In the genomic region with DNA sequence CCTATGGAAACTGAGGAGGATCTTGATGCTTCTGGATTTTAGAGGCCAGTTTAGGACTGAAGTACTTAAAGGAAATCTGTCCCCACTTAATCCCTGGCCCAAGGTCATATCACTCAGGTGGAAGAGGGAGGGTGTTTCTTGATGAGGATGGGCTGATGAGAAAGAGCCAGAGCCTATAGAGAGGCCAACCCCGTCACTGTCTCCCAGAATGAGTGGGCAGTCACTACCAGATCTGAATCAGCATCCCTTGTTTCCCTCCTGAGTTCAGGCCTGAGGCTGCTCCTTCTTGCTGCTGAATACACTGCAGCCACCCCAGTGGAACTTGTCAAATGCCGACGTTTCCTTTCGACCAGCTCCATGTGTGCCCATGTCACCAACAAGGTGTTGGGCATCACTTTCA, we compare ENCODE assay signal across 32 cellular contexts. TPM values are rescaled to one million over a fixed set of nuclear protein-coding genes. Genes with fewer than 3 reads are reported as not detected.
DNase-seq lines count a peak whose midpoint lies in the region; ATAC-seq, FAIRE-seq and TF ChIP-seq lines count a peak whose summit lies in the region.
"Had no signal": no experiment of that assay in that cellular context is flagged by ENCODE, and none has a peak within 500 bp of the region (broad histone marks: within the 10 kb centered on the region; RNA-seq: fewer than 3 reads in every experiment).

No MANE protein-coding gene starts in this region.

- no peak for FAIRE-seq in HepG2 (lab: Jason Lieb, UNC)
- FAIRE-seq: GM18507, H54, RCC 7860 had no signal

- TF ChIP-seq POLR2A in HepG2 (IDR thresholded peaks at IDR 0.05; ENCODE audit: insufficient read depth in 1 of 2, low read depth in 2 of 2, low read length in 2 of 2) = no peak
- no peak for TF ChIP-seq POLR2A in right lobe of liver (IDR thresholded peaks at IDR 0.05)

- in situ Hi-C loops in HepG2 (cut with HindIII; ENCODE audit: extremely low pct_ligation_motif_present, low pct_unique_long_range_greater_than_20kb) = no loop called here

- ATAC-seq in activated CD4-positive, alpha-beta T cell treated with anti-CD3 and anti-CD28 coated beads for 36 hours = peak; percentile 96
- ATAC-seq in HepG2 (no peak), right lobe of liver (no peak), left lobe of liver (no peak)
- peak; percentile 83 for ATAC-seq in stimulated activated naive CD8-positive, alpha-beta T cell treated with anti-CD3 and anti-CD28 coated beads, Interleukin-15, amount 100 ng/mL, for 72 hours
- ATAC-seq: right cardiac atrium had no signal

- POLR2A ChIA-PET in activated CD4-positive, alpha-beta T cell treated with anti-CD3 and anti-CD28 coated beads for 36 hours (lab: Charles Lee) = no interaction called here
- POLR2A ChIA-PET in HepG2 (lab: Yijun Ruan, JAX) = no interaction called here

- no peak overlapping the region for H3K4me3 Mint-ChIP-seq in activated CD4-positive, alpha-beta T cell treated with anti-CD3 and anti-CD28 coated beads for 36 hours
- no peak overlapping the region for H3K4me3 Mint-ChIP-seq in stimulated activated naive CD8-positive, alpha-beta T cell treated with anti-CD3 and anti-CD28 coated beads, Interleukin-15, amount 100 ng/mL, for 72 hours
- H3K4me3 Mint-ChIP-seq: memory B cell, neural progenitor cell had no signal

- WGBS in HepG2 (ENCODE audit: low lambda C conversion rate) = 3% methylated on average over 4 of the region's 4 CpGs
- WGBS in right lobe of liver (ENCODE audit: insufficient coverage, low coverage, low lambda C conversion rate, missing lambda C conversion rate) = 57% methylated on average over 3 of the region's 4 CpGs

- H3K9me3 ChIP-seq in HepG2 (ENCODE audit: low read length) (0 out of 2 replicates have a peak, but pooled peaks cover 4% of the 10 kb centered on the region), right lobe of liver (no peaks in the 10 kb centered on the region)
- H3K9me3 ChIP-seq: thoracic aorta, uterus had no signal

- H3K4me1 ChIP-seq in HepG2 (ENCODE audit: insufficient read depth, low read length) (0 out of 2 replicates have a peak, but pooled peaks cover 14% of the 10 kb centered on the region), right lobe of liver (no peaks in the 10 kb centered on the region)
- H3K4me1 ChIP-seq: uterus had no signal

- no peaks in the 10 kb centered on the region for H3K36me3 Mint-ChIP-seq in activated CD4-positive, alpha-beta T cell treated with anti-CD3 and anti-CD28 coated beads for 36 hours (ENCODE audit: low read depth)

- H3K4me2 ChIP-seq in HepG2 (ENCODE audit: low read depth, low read length) = no peak overlapping the region
- H3K4me2 ChIP-seq: neural progenitor cell had no signal

- intact Hi-C loops in activated CD4-positive, alpha-beta T cell treated with anti-CD3 and anti-CD28 coated beads for 36 hours (cut with DNase I, micrococcal nuclease) = no loop called here
- intact Hi-C loops in HepG2 (cut with micrococcal nuclease; ENCODE audit: unreplicated experiment) (no loop called here), right lobe of liver (cut with DNase I) (no loop called here)

- no peaks in the 10 kb centered on the region for H3K36me3 ChIP-seq in HepG2 (replicated peaks in 1 of 2; ENCODE audit: control insufficient read depth in 1 of 2, insufficient read depth in 2 of 2, low read length in 2 of 2)
- no peaks in the 10 kb centered on the region for H3K36me3 ChIP-seq in right lobe of liver
- H3K36me3 ChIP-seq: brain microvascular endothelial cell, neural progenitor cell, spleen, thoracic aorta, uterus, WERI-Rb-1 had no signal

- H3K27me3 ChIP-seq in HepG2 (ENCODE audit: control insufficient read depth in 1 of 2, insufficient read depth in 2 of 2, low read length in 2 of 2) (peaks cover 4 to 22% of the 10 kb centered on the region in 2 experiments; a peak in 4 of 5 replicates), right lobe of liver (no peaks in the 10 kb centered on the region)
- H3K27me3 ChIP-seq: brain microvascular endothelial cell, neural progenitor cell, spleen, uterus had no signal

- H4K20me1 ChIP-seq in HepG2 (ENCODE audit: insufficient read depth, low read length) = no peaks in the 10 kb centered on the region

- peak; percentile 75 for DNase-seq in activated CD4-positive, alpha-beta T cell treated with anti-CD3 and anti-CD28 coated beads for 36 hours
- no peak for DNase-seq in activated CD4-positive, alpha-beta T cell treated with anti-CD3 and anti-CD28 coated beads, Interleukin-2, amount 50 U/mL, for 1 hour
- no peak for DNase-seq in HepG2 (ENCODE audit: low spot score)
- DNase-seq in right lobe of liver = no peak
- DNase-seq in stimulated activated naive CD8-positive, alpha-beta T cell treated with anti-CD3 and anti-CD28 coated beads, Interleukin-15, amount 100 ng/mL, for 72 hours = no peak
- DNase-seq in left lobe of liver (ENCODE audit: low spot score) = no peak
- DNase-seq: 8988T; activated gamma-delta T cell; brain microvascular endothelial cell; Calu3; DND-41; hypothalamus; Kasumi-1; NCI-H1436 treated with DMSO at 0.1 percent for 48 hours; NCI-H446; NCI-H774; right cardiac atrium; SIG-M5; spleen; stimulated activated CD4-positive, alpha-beta T cell treated with anti-CD3 and anti-CD28 coated beads, Interleukin-4, amount 100 ng/mL, for 4 hours; stimulated activated naive CD4-positive, alpha-beta T cell; SW 1271; T1000; uterus; WERI-Rb-1 had no signal

- TF ChIP-seq CTCF in HepG2 (CRISPR knock-in tag; IDR thresholded peaks at IDR 0.05) (no peak), right lobe of liver (IDR thresholded peaks at IDR 0.05) (no peak)

- H2AFZ ChIP-seq in HepG2 (ENCODE audit: low read length) = no peak overlapping the region
- H2AFZ ChIP-seq: neural progenitor cell had no signal

- peak overlapping the region; percentile 63 for H3K27ac Mint-ChIP-seq in activated CD4-positive, alpha-beta T cell treated with anti-CD3 and anti-CD28 coated beads for 36 hours
- no peak overlapping the region for H3K27ac Mint-ChIP-seq in stimulated activated naive CD8-positive, alpha-beta T cell treated with anti-CD3 and anti-CD28 coated beads, Interleukin-15, amount 100 ng/mL, for 72 hours
- H3K27ac Mint-ChIP-seq: memory B cell, neural progenitor cell had no signal

- CTCF ChIA-PET in activated CD4-positive, alpha-beta T cell treated with anti-CD3 and anti-CD28 coated beads for 36 hours (lab: Charles Lee) = interaction anchor here (0.6 kb wide), 1 partner anchor 226 kb away, joined by 5 read pairs; no protein-coding TSS in a partner anchor
- CTCF ChIA-PET in HepG2 (lab: Yijun Ruan, JAX; ENCODE audit: low intra/inter-chr PET ratio, low total read pairs) = no interaction called here

- peaks cover 21% of the 10 kb centered on the region for H3K4me1 Mint-ChIP-seq in activated CD4-positive, alpha-beta T cell treated with anti-CD3 and anti-CD28 coated beads for 36 hours
- peaks cover 5% of the 10 kb centered on the region for H3K4me1 Mint-ChIP-seq in stimulated activated naive CD8-positive, alpha-beta T cell treated with anti-CD3 and anti-CD28 coated beads, Interleukin-15, amount 100 ng/mL, for 72 hours
- H3K4me1 Mint-ChIP-seq: memory B cell had no signal

- peaks cover 2% of the 10 kb centered on the region for H3K9me3 Mint-ChIP-seq in activated CD4-positive, alpha-beta T cell treated with anti-CD3 and anti-CD28 coated beads for 36 hours (ENCODE audit: low read depth)
- H3K9me3 Mint-ChIP-seq in stimulated activated naive CD8-positive, alpha-beta T cell treated with anti-CD3 and anti-CD28 coated beads, Interleukin-15, amount 100 ng/mL, for 72 hours = peaks cover 6 to 7% of the 10 kb centered on the region in 2 donors

- H3K4me3 ChIP-seq in HepG2 (replicated peaks in 1 of 3; ENCODE audit: insufficient read depth in 1 of 3, low read depth in 2 of 3, low read length in 3 of 3) (no peak overlapping the region), right lobe of liver (no peak overlapping the region)
- H3K4me3 ChIP-seq: neural progenitor cell, spleen, thoracic aorta, uterus had no signal

- no peak for TF ChIP-seq RAD21 in HepG2 (CRISPR knock-in tag; IDR thresholded peaks at IDR 0.05)

- H3K27ac ChIP-seq in HepG2 (ENCODE audit: extremely low read length, insufficient read depth, low read length) (no peak overlapping the region), right lobe of liver (no peak overlapping the region)
- H3K27ac ChIP-seq: brain microvascular endothelial cell, neural progenitor cell, spleen, thoracic aorta, uterus, WERI-Rb-1 had no signal

- no peak overlapping the region for H3K9ac ChIP-seq in HepG2 (ENCODE audit: insufficient read depth, low read depth, low read length)
- H3K9ac ChIP-seq: neural progenitor cell had no signal

- no peaks in the 10 kb centered on the region for H3K79me2 ChIP-seq in HepG2 (ENCODE audit: insufficient read depth, low read length)

- H3K27me3 Mint-ChIP-seq in activated CD4-positive, alpha-beta T cell treated with anti-CD3 and anti-CD28 coated beads for 36 hours = no peaks in the 10 kb centered on the region
- H3K27me3 Mint-ChIP-seq in stimulated activated naive CD8-positive, alpha-beta T cell treated with anti-CD3 and anti-CD28 coated beads, Interleukin-15, amount 100 ng/mL, for 72 hours = no peaks in the 10 kb centered on the region

- no TSS peak for BruUV-seq in HepG2 (replicated peaks; lab: Mats Ljungman, UMichigan)

- TF ChIP-seq EP300 in HepG2 (IDR thresholded peaks at IDR 0.05; ENCODE audit: low read depth in 2 of 2, low read length in 2 of 2) = no peak
- no peak for TF ChIP-seq EP300 in HepG2 (CRISPR knock-in tag; IDR thresholded peaks at IDR 0.05; ENCODE audit: borderline replicate concordance)

RNA-seq across cellular contexts. Expression of a gene that starts 14.8 kb away (rescaled TPM):
- 1 to 10 TPM; 1.3 to 3.0 TPM for total RNA-seq in activated CD4-positive, alpha-beta T cell treated with anti-CD3 and anti-CD28 coated beads for 36 hours
- total RNA-seq in HepG2 (2016; rRNA removed; fragmentation: Illumina TruSeq; extraction: Trizol) (not detected in 2 replicates), right lobe of liver (1 to 10 TPM in 3 of 6 experiments, under 1 TPM in 3; 0.22 to 4.4 (median 0.92) TPM), left lobe of liver (4.6 TPM)
- not detected in 2 replicates for total RNA-seq in HepG2 (2016; cell fraction: cytosol; rRNA removed; fragmentation: Illumina TruSeq; extraction: Trizol; ENCODE audit: low read depth)
- 0.17 TPM in 1 of 2 replicates, not detected in the other for total RNA-seq in HepG2 (2016; cell fraction: insoluble cytoplasmic fraction; rRNA removed; fragmentation: Illumina TruSeq; extraction: Trizol)
- not detected in 2 replicates for total RNA-seq in HepG2 (2016; cell fraction: membrane; rRNA removed; fragmentation: Illumina TruSeq; extraction: Trizol)
- not detected in 2 replicates for total RNA-seq in HepG2 (2016; cell fraction: nucleus; rRNA removed; fragmentation: Illumina TruSeq; extraction: Trizol)
- 1.3 and 1.4 TPM in 2 replicates for polyA plus RNA-seq in HepG2 (2011; rRNA removed)
- polyA plus RNA-seq in HepG2 (2011; cell fraction: cytosol; rRNA removed) = 0.71 and 1.0 TPM in 2 replicates
- polyA plus RNA-seq in HepG2 (2011; cell fraction: nucleus; rRNA removed) = 4.4 and 4.7 TPM in 2 replicates
- polyA plus RNA-seq in HepG2 (2012) = 0.15 and 0.76 TPM in 2 replicates
- polyA plus RNA-seq in HepG2 (2016; cell fraction: cytosol; fragmentation: Illumina TruSeq; extraction: Trizol; ENCODE audit: low read depth) = 0.15 TPM in 1 of 2 replicates, not detected in the other
- not detected in 2 replicates for polyA plus RNA-seq in HepG2 (2016; cell fraction: insoluble cytoplasmic fraction; fragmentation: Illumina TruSeq; extraction: Trizol; ENCODE audit: low read depth)
- not detected in 2 replicates for polyA plus RNA-seq in HepG2 (2016; cell fraction: membrane; fragmentation: Illumina TruSeq; extraction: Trizol; ENCODE audit: low read depth)
- polyA plus RNA-seq in HepG2 (2016; cell fraction: nucleus; fragmentation: Illumina TruSeq; extraction: Trizol; ENCODE audit: insufficient read depth, low read depth) = 0.47 TPM in 1 of 2 replicates, not detected in the other
- polyA minus RNA-seq in HepG2 (2011; rRNA and poly(A)+ RNA removed; ENCODE audit: low replicate concordance) = 0.21 and 0.38 TPM in 2 replicates
- not detected in 2 replicates for polyA minus RNA-seq in HepG2 (2011; cell fraction: cytosol; rRNA and poly(A)+ RNA removed)
- 1.2 TPM in 1 of 2 replicates, not detected in the other for polyA minus RNA-seq in HepG2 (2011; cell fraction: nucleus; rRNA and poly(A)+ RNA removed)
- total RNA-seq: Calu3, thoracic aorta had no signal

RNA-seq across cellular contexts. Expression of a gene that starts 24.8 kb away (rescaled TPM):
- total RNA-seq in activated CD4-positive, alpha-beta T cell treated with anti-CD3 and anti-CD28 coated beads for 36 hours = not detected
- total RNA-seq in HepG2 (2016; rRNA removed; fragmentation: Illumina TruSeq; extraction: Trizol) = not detected in 2 replicates
- not detected in 2 replicates for total RNA-seq in HepG2 (2016; cell fraction: cytosol; rRNA removed; fragmentation: Illumina TruSeq; extraction: Trizol; ENCODE audit: low read depth)
- total RNA-seq in HepG2 (2016; cell fraction: insoluble cytoplasmic fraction; rRNA removed; fragmentation: Illumina TruSeq; extraction: Trizol) = not detected in 2 replicates
- total RNA-seq in HepG2 (2016; cell fraction: membrane; rRNA removed; fragmentation: Illumina TruSeq; extraction: Trizol) = not detected in 2 replicates
- total RNA-seq in HepG2 (2016; cell fraction: nucleus; rRNA removed; fragmentation: Illumina TruSeq; extraction: Trizol) = not detected in 2 replicates
- not detected in 2 replicates for polyA plus RNA-seq in HepG2 (2011; rRNA removed)
- not detected in 2 replicates for polyA plus RNA-seq in HepG2 (2011; cell fraction: cytosol; rRNA removed)
- polyA plus RNA-seq in HepG2 (2011; cell fraction: nucleus; rRNA removed) = not detected in 2 replicates
- polyA plus RNA-seq in HepG2 (2012) = not detected in 2 replicates
- polyA plus RNA-seq in HepG2 (2016; cell fraction: cytosol; fragmentation: Illumina TruSeq; extraction: Trizol; ENCODE audit: low read depth) = not detected in 2 replicates
- polyA plus RNA-seq in HepG2 (2016; cell fraction: insoluble cytoplasmic fraction; fragmentation: Illumina TruSeq; extraction: Trizol; ENCODE audit: low read depth) = not detected in 2 replicates
- not detected in 2 replicates for polyA plus RNA-seq in HepG2 (2016; cell fraction: membrane; fragmentation: Illumina TruSeq; extraction: Trizol; ENCODE audit: low read depth)
- polyA plus RNA-seq in HepG2 (2016; cell fraction: nucleus; fragmentation: Illumina TruSeq; extraction: Trizol; ENCODE audit: insufficient read depth, low read depth) = not detected in 2 replicates
- not detected in 2 replicates for polyA minus RNA-seq in HepG2 (2011; rRNA and poly(A)+ RNA removed; ENCODE audit: low replicate concordance)
- polyA minus RNA-seq in HepG2 (2011; cell fraction: cytosol; rRNA and poly(A)+ RNA removed) = not detected in 2 replicates
- polyA minus RNA-seq in HepG2 (2011; cell fraction: nucleus; rRNA and poly(A)+ RNA removed) = not detected in 2 replicates
- not detected for total RNA-seq in right lobe of liver
- total RNA-seq in left lobe of liver = not detected
- total RNA-seq: Calu3, cerebellum, right cardiac atrium, spleen, thoracic aorta, uterus had no signal
- polyA plus RNA-seq: right cardiac atrium, spleen had no signal

RNA-seq across cellular contexts. Expression of a gene that starts 29.2 kb away (rescaled TPM):
- total RNA-seq in activated CD4-positive, alpha-beta T cell treated with anti-CD3 and anti-CD28 coated beads for 36 hours = not detected
- not detected in 2 replicates for total RNA-seq in HepG2 (2016; rRNA removed; fragmentation: Illumina TruSeq; extraction: Trizol)
- total RNA-seq in HepG2 (2016; cell fraction: cytosol; rRNA removed; fragmentation: Illumina TruSeq; extraction: Trizol; ENCODE audit: low read depth) = not detected in 2 replicates
- not detected in 2 replicates for total RNA-seq in HepG2 (2016; cell fraction: insoluble cytoplasmic fraction; rRNA removed; fragmentation: Illumina TruSeq; extraction: Trizol)
- not detected in 2 replicates for total RNA-seq in HepG2 (2016; cell fraction: membrane; rRNA removed; fragmentation: Illumina TruSeq; extraction: Trizol)
- total RNA-seq in HepG2 (2016; cell fraction: nucleus; rRNA removed; fragmentation: Illumina TruSeq; extraction: Trizol) = not detected in 2 replicates
- not detected in 2 replicates for polyA plus RNA-seq in HepG2 (2011; rRNA removed)
- not detected in 2 replicates for polyA plus RNA-seq in HepG2 (2011; cell fraction: cytosol; rRNA removed)
- polyA plus RNA-seq in HepG2 (2011; cell fraction: nucleus; rRNA removed) = not detected in 2 replicates
- not detected in 2 replicates for polyA plus RNA-seq in HepG2 (2012)
- polyA plus RNA-seq in HepG2 (2016; cell fraction: cytosol; fragmentation: Illumina TruSeq; extraction: Trizol; ENCODE audit: low read depth) = not detected in 2 replicates
- not detected in 2 replicates for polyA plus RNA-seq in HepG2 (2016; cell fraction: insoluble cytoplasmic fraction; fragmentation: Illumina TruSeq; extraction: Trizol; ENCODE audit: low read depth)
- not detected in 2 replicates for polyA plus RNA-seq in HepG2 (2016; cell fraction: membrane; fragmentation: Illumina TruSeq; extraction: Trizol; ENCODE audit: low read depth)
- not detected in 2 replicates for polyA plus RNA-seq in HepG2 (2016; cell fraction: nucleus; fragmentation: Illumina TruSeq; extraction: Trizol; ENCODE audit: insufficient read depth, low read depth)
- polyA minus RNA-seq in HepG2 (2011; rRNA and poly(A)+ RNA removed; ENCODE audit: low replicate concordance) = not detected in 2 replicates
- polyA minus RNA-seq in HepG2 (2011; cell fraction: cytosol; rRNA and poly(A)+ RNA removed) = not detected in 2 replicates
- not detected in 2 replicates for polyA minus RNA-seq in HepG2 (2011; cell fraction: nucleus; rRNA and poly(A)+ RNA removed)
- total RNA-seq in right lobe of liver = not detected
- total RNA-seq in left lobe of liver = not detected
- total RNA-seq: Calu3, cerebellum, right cardiac atrium, spleen, thoracic aorta, uterus had no signal
- polyA plus RNA-seq: right cardiac atrium, spleen had no signal

RNA-seq across cellular contexts. Expression of a gene that starts 45.5 kb away (rescaled TPM):
- not detected for total RNA-seq in activated CD4-positive, alpha-beta T cell treated with anti-CD3 and anti-CD28 coated beads for 36 hours
- not detected in 2 replicates for total RNA-seq in HepG2 (2016; rRNA removed; fragmentation: Illumina TruSeq; extraction: Trizol)
- not detected in 2 replicates for total RNA-seq in HepG2 (2016; cell fraction: cytosol; rRNA removed; fragmentation: Illumina TruSeq; extraction: Trizol; ENCODE audit: low read depth)
- total RNA-seq in HepG2 (2016; cell fraction: insoluble cytoplasmic fraction; rRNA removed; fragmentation: Illumina TruSeq; extraction: Trizol) = not detected in 2 replicates
- not detected in 2 replicates for total RNA-seq in HepG2 (2016; cell fraction: membrane; rRNA removed; fragmentation: Illumina TruSeq; extraction: Trizol)
- not detected in 2 replicates for total RNA-seq in HepG2 (2016; cell fraction: nucleus; rRNA removed; fragmentation: Illumina TruSeq; extraction: Trizol)
- polyA plus RNA-seq in HepG2 (2011; rRNA removed) = 0.20 TPM in 1 of 2 replicates, not detected in the other
- not detected in 2 replicates for polyA plus RNA-seq in HepG2 (2011; cell fraction: cytosol; rRNA removed)
- polyA plus RNA-seq in HepG2 (2011; cell fraction: nucleus; rRNA removed) = not detected in 2 replicates
- not detected in 2 replicates for polyA plus RNA-seq in HepG2 (2012)
- not detected in 2 replicates for polyA plus RNA-seq in HepG2 (2016; cell fraction: cytosol; fragmentation: Illumina TruSeq; extraction: Trizol; ENCODE audit: low read depth)
- not detected in 2 replicates for polyA plus RNA-seq in HepG2 (2016; cell fraction: insoluble cytoplasmic fraction; fragmentation: Illumina TruSeq; extraction: Trizol; ENCODE audit: low read depth)
- not detected in 2 replicates for polyA plus RNA-seq in HepG2 (2016; cell fraction: membrane; fragmentation: Illumina TruSeq; extraction: Trizol; ENCODE audit: low read depth)
- polyA plus RNA-seq in HepG2 (2016; cell fraction: nucleus; fragmentation: Illumina TruSeq; extraction: Trizol; ENCODE audit: insufficient read depth, low read depth) = not detected in 2 replicates
- polyA minus RNA-seq in HepG2 (2011; rRNA and poly(A)+ RNA removed; ENCODE audit: low replicate concordance) = not detected in 2 replicates
- polyA minus RNA-seq in HepG2 (2011; cell fraction: cytosol; rRNA and poly(A)+ RNA removed) = not detected in 2 replicates
- polyA minus RNA-seq in HepG2 (2011; cell fraction: nucleus; rRNA and poly(A)+ RNA removed) = not detected in 2 replicates
- total RNA-seq in right lobe of liver = not detected
- total RNA-seq in left lobe of liver = 6.6 TPM
- total RNA-seq: Calu3, cerebellum, right cardiac atrium, uterus had no signal
- polyA plus RNA-seq: right cardiac atrium had no signal

RNA-seq across cellular contexts. Expression of a gene that starts 53.6 kb away (rescaled TPM):
- total RNA-seq in activated CD4-positive, alpha-beta T cell treated with anti-CD3 and anti-CD28 coated beads for 36 hours = not detected
- total RNA-seq in HepG2 (2016; rRNA removed; fragmentation: Illumina TruSeq; extraction: Trizol) = not detected in 2 replicates
- total RNA-seq in HepG2 (2016; cell fraction: cytosol; rRNA removed; fragmentation: Illumina TruSeq; extraction: Trizol; ENCODE audit: low read depth) = not detected in 2 replicates
- total RNA-seq in HepG2 (2016; cell fraction: insoluble cytoplasmic fraction; rRNA removed; fragmentation: Illumina TruSeq; extraction: Trizol) = not detected in 2 replicates
- total RNA-seq in HepG2 (2016; cell fraction: membrane; rRNA removed; fragmentation: Illumina TruSeq; extraction: Trizol) = not detected in 2 replicates
- total RNA-seq in HepG2 (2016; cell fraction: nucleus; rRNA removed; fragmentation: Illumina TruSeq; extraction: Trizol) = not detected in 2 replicates
- 0.03 TPM in 1 of 2 replicates, not detected in the other for polyA plus RNA-seq in HepG2 (2011; rRNA removed)
- polyA plus RNA-seq in HepG2 (2011; cell fraction: cytosol; rRNA removed) = 0.07 TPM in 1 of 2 replicates, not detected in the other
- polyA plus RNA-seq in HepG2 (2011; cell fraction: nucleus; rRNA removed) = not detected in 2 replicates
- not detected in 2 replicates for polyA plus RNA-seq in HepG2 (2012)
- polyA plus RNA-seq in HepG2 (2016; cell fraction: cytosol; fragmentation: Illumina TruSeq; extraction: Trizol; ENCODE audit: low read depth) = not detected in 2 replicates
- polyA plus RNA-seq in HepG2 (2016; cell fraction: insoluble cytoplasmic fraction; fragmentation: Illumina TruSeq; extraction: Trizol; ENCODE audit: low read depth) = not detected in 2 replicates
- not detected in 2 replicates for polyA plus RNA-seq in HepG2 (2016; cell fraction: membrane; fragmentation: Illumina TruSeq; extraction: Trizol; ENCODE audit: low read depth)
- polyA plus RNA-seq in HepG2 (2016; cell fraction: nucleus; fragmentation: Illumina TruSeq; extraction: Trizol; ENCODE audit: insufficient read depth, low read depth) = not detected in 2 replicates
- polyA minus RNA-seq in HepG2 (2011; rRNA and poly(A)+ RNA removed; ENCODE audit: low replicate concordance) = 0.44 and 1.1 TPM in 2 replicates
- polyA minus RNA-seq in HepG2 (2011; cell fraction: cytosol; rRNA and poly(A)+ RNA removed) = not detected in 2 replicates
- 0.50 TPM in 1 of 2 replicates, not detected in the other for polyA minus RNA-seq in HepG2 (2011; cell fraction: nucleus; rRNA and poly(A)+ RNA removed)
- not detected for total RNA-seq in right lobe of liver
- not detected for total RNA-seq in left lobe of liver
- total RNA-seq: right cardiac atrium, spleen, thoracic aorta, uterus had no signal
- polyA plus RNA-seq: right cardiac atrium, spleen had no signal

Comparison
In these comparisons a context has a peak if more than half of its experiments do, and no peak if none do; other contexts are left out.
1. ATAC-seq: peak in activated CD4-positive, alpha-beta T cell treated with anti-CD3 and anti-CD28 coated beads for 36 hours (single experiment) and stimulated activated naive CD8-positive, alpha-beta T cell treated with anti-CD3 and anti-CD28 coated beads, Interleukin-15, amount 100 ng/mL, for 72 hours (single experiment); none in HepG2 (single experiment), right lobe of liver (0 of 4) and left lobe of liver (single experiment).